ENCODE assay signal across 34 cellular contexts in genomic region chr17:54009502-54009901, GRCh38.
"Had no signal": no experiment of that assay in that cellular context is flagged by ENCODE, and none has a peak within 500 bp of the region (broad histone marks: within the 10 kb centered on the region; RNA-seq: fewer than 3 reads in every experiment).

No MANE protein-coding gene starts in this region.

- H3K4me1 Mint-ChIP-seq: activated naive CD4-positive, alpha-beta T cell treated with anti-CD3 and anti-CD28 coated beads, Interleukin-2, amount 10 ng/mL, durations not matched to agents 7 days and 5 days; activated naive CD4-positive, alpha-beta T cell treated with anti-CD3 and anti-CD28 coated beads, Interleukin-2, amount 50 U/mL, for 24 hours; activated naive CD8-positive, alpha-beta T cell treated with anti-CD3 and anti-CD28 coated beads for 36 hours; activated naive CD8-positive, alpha-beta T cell treated with anti-CD3 and anti-CD28 coated beads, Interleukin-2, amount 10 ng/mL, durations not matched to agents 7 days and 5 days; activated naive CD8-positive, alpha-beta T cell treated with anti-CD3 and anti-CD28 coated beads, Interleukin-2, amount 50 U/mL, for 24 hours; activated T-helper 17 cell treated with anti-CD3 and anti-CD28 coated beads, Interleukin-2, amount 50 U/mL, for 72 hours; brain; central memory CD8-positive, alpha-beta T cell had no signal

- DNase-seq: activated effector memory CD4-positive, alpha-beta T cell treated with anti-CD3 and anti-CD28 coated beads, Interleukin-2, amount 50 U/mL, for 16 hours; activated effector memory CD4-positive, alpha-beta T cell treated with Interleukin-2 at 50 U/mL for 16 hours; activated gamma-delta T cell; activated gamma-delta T cell treated with Interleukin-2 at 50 U/mL for 16 hours; activated naive CD4-positive, alpha-beta T cell; activated naive CD4-positive, alpha-beta T cell treated with anti-CD3 and anti-CD28 coated beads for 36 hours; activated naive CD4-positive, alpha-beta T cell treated with anti-CD3 and anti-CD28 coated beads, Interleukin-2, amount 10 ng/mL, durations not matched to agents 7 days and 5 days; activated naive CD4-positive, alpha-beta T cell treated with anti-CD3 and anti-CD28 coated beads, Interleukin-2, amount 50 U/mL, for 16 hours; activated naive CD4-positive, alpha-beta T cell treated with Interleukin-2 at 50 U/mL for 16 hours; activated naive CD8-positive, alpha-beta T cell treated with anti-CD3 and anti-CD28 coated beads for 36 hours; activated naive CD8-positive, alpha-beta T cell treated with anti-CD3 and anti-CD28 coated beads, Interleukin-2, amount 10 ng/mL, durations not matched to agents 7 days and 5 days; activated naive CD8-positive, alpha-beta T cell treated with anti-CD3 and anti-CD28 coated beads, Interleukin-2, amount 50 U/mL, for 24 hours; activated T-cell treated with anti-CD3 and anti-CD28 coated beads, Interleukin-2, amount 50 U/mL, for 1 hour; activated T-cell treated with anti-CD3 and anti-CD28 coated beads, Interleukin-2, amount 50 U/mL, for 24 hours; activated T-cell treated with anti-CD3 and anti-CD28 coated beads, Interleukin-2, amount 50 U/mL, for 4 hours; activated T-cell treated with anti-CD3 and anti-CD28 coated beads, Interleukin-2, amount 50 U/mL, for 48 hours; activated T-cell treated with anti-CD3 and anti-CD28 coated beads, Interleukin-2, amount 50 U/mL, for 72 hours; adrenal gland; amniotic stem cell; amygdala; aorta; body of pancreas; brain microvascular endothelial cell; caudate nucleus; central memory CD4-positive, alpha-beta T cell; cerebellar nuclear complex had no signal

- H3K36me3 Mint-ChIP-seq: activated naive CD4-positive, alpha-beta T cell treated with anti-CD3 and anti-CD28 coated beads, Interleukin-2, amount 10 ng/mL, durations not matched to agents 7 days and 5 days; activated naive CD4-positive, alpha-beta T cell treated with anti-CD3 and anti-CD28 coated beads, Interleukin-2, amount 50 U/mL, for 24 hours; activated naive CD4-positive, alpha-beta T cell treated with anti-CD3 and anti-CD28 coated beads, Interleukin-2, amount 50 U/mL, for 72 hours; activated naive CD8-positive, alpha-beta T cell; activated naive CD8-positive, alpha-beta T cell treated with anti-CD3 and anti-CD28 coated beads for 36 hours; activated naive CD8-positive, alpha-beta T cell treated with anti-CD3 and anti-CD28 coated beads, Interleukin-2, amount 10 ng/mL, durations not matched to agents 7 days and 5 days; brain had no signal

- H3K9me3 Mint-ChIP-seq: brain had no signal

- H3K27ac Mint-ChIP-seq: activated naive CD4-positive, alpha-beta T cell treated with anti-CD3 and anti-CD28 coated beads for 36 hours; activated naive CD4-positive, alpha-beta T cell treated with anti-CD3 and anti-CD28 coated beads, Interleukin-2, amount 10 ng/mL, durations not matched to agents 7 days and 5 days; activated naive CD4-positive, alpha-beta T cell treated with anti-CD3 and anti-CD28 coated beads, Interleukin-2, amount 50 U/mL, for 24 hours; activated naive CD4-positive, alpha-beta T cell treated with anti-CD3 and anti-CD28 coated beads, Interleukin-2, amount 50 U/mL, for 72 hours; activated naive CD8-positive, alpha-beta T cell; activated naive CD8-positive, alpha-beta T cell treated with anti-CD3 and anti-CD28 coated beads for 36 hours; activated naive CD8-positive, alpha-beta T cell treated with anti-CD3 and anti-CD28 coated beads, Interleukin-2, amount 10 ng/mL, durations not matched to agents 7 days and 5 days; activated naive CD8-positive, alpha-beta T cell treated with anti-CD3 and anti-CD28 coated beads, Interleukin-2, amount 50 U/mL, for 24 hours; activated T-cell treated with anti-CD3 and anti-CD28 coated beads, Interleukin-2, amount 50 U/mL, for 24 hours; activated T-cell treated with anti-CD3 and anti-CD28 coated beads, Interleukin-2, amount 50 U/mL, for 72 hours; activated T-helper 1 cell treated with anti-CD3 and anti-CD28 coated beads, Interleukin-12 subunit alpha, Interleukin-12 subunit beta, Interleukin-2, Interleukin-4 antibody, amounts not matched to agents 30 ng/mL and 10 ng/mL and 1 ng/mL, durations not matched to agents 14 hours and 24 hours and 36 hours; activated T-helper 17 cell treated with anti-CD3 and anti-CD28 coated beads, Interleukin-2, amount 50 U/mL, for 72 hours; activated T-helper 2 cell treated with anti-CD3 and anti-CD28 coated beads, Interferon-gamma antibody, Interleukin-2, Interleukin-4, amounts not matched to agents 10 μg/mL and 5 μg/mL and 100 μg/mL, durations not matched to agents 14 hours and 24 hours and 36 hours; brain had no signal

- H3K4me3 Mint-ChIP-seq: activated naive CD4-positive, alpha-beta T cell treated with anti-CD3 and anti-CD28 coated beads for 36 hours; activated naive CD4-positive, alpha-beta T cell treated with anti-CD3 and anti-CD28 coated beads, Interleukin-2, amount 10 ng/mL, durations not matched to agents 7 days and 5 days; activated naive CD4-positive, alpha-beta T cell treated with anti-CD3 and anti-CD28 coated beads, Interleukin-2, amount 50 U/mL, for 24 hours; activated naive CD8-positive, alpha-beta T cell; activated naive CD8-positive, alpha-beta T cell treated with anti-CD3 and anti-CD28 coated beads for 36 hours; activated naive CD8-positive, alpha-beta T cell treated with anti-CD3 and anti-CD28 coated beads, Interleukin-2, amount 10 ng/mL, durations not matched to agents 7 days and 5 days; activated naive CD8-positive, alpha-beta T cell treated with anti-CD3 and anti-CD28 coated beads, Interleukin-2, amount 50 U/mL, for 24 hours; activated T-cell treated with anti-CD3 and anti-CD28 coated beads, Interleukin-2, amount 50 U/mL, for 24 hours; activated T-cell treated with anti-CD3 and anti-CD28 coated beads, Interleukin-2, amount 50 U/mL, for 4 hours; activated T-cell treated with anti-CD3 and anti-CD28 coated beads, Interleukin-2, amount 50 U/mL, for 72 hours; activated T-helper 1 cell treated with anti-CD3 and anti-CD28 coated beads, Interleukin-12 subunit alpha, Interleukin-12 subunit beta, Interleukin-2, Interleukin-4 antibody, amounts not matched to agents 30 ng/mL and 10 ng/mL and 1 ng/mL, durations not matched to agents 14 hours and 24 hours and 36 hours; activated T-helper 17 cell treated with anti-CD3 and anti-CD28 coated beads, Interleukin-2, amount 50 U/mL, for 72 hours; brain; central memory CD8-positive, alpha-beta T cell had no signal

- H3K27me3 Mint-ChIP-seq: activated naive CD4-positive, alpha-beta T cell treated with anti-CD3 and anti-CD28 coated beads, Interleukin-2, amount 10 ng/mL, durations not matched to agents 7 days and 5 days; activated naive CD4-positive, alpha-beta T cell treated with anti-CD3 and anti-CD28 coated beads, Interleukin-2, amount 50 U/mL, for 24 hours; activated naive CD8-positive, alpha-beta T cell; activated naive CD8-positive, alpha-beta T cell treated with anti-CD3 and anti-CD28 coated beads for 36 hours; activated naive CD8-positive, alpha-beta T cell treated with anti-CD3 and anti-CD28 coated beads, Interleukin-2, amount 10 ng/mL, durations not matched to agents 7 days and 5 days; activated naive CD8-positive, alpha-beta T cell treated with anti-CD3 and anti-CD28 coated beads, Interleukin-2, amount 50 U/mL, for 24 hours; activated T-cell treated with anti-CD3 and anti-CD28 coated beads, Interleukin-2, amount 50 U/mL, for 24 hours; activated T-helper 17 cell treated with anti-CD3 and anti-CD28 coated beads, Interleukin-2, amount 50 U/mL, for 72 hours; brain; central memory CD8-positive, alpha-beta T cell had no signal

- ATAC-seq: activated naive CD4-positive, alpha-beta T cell treated with anti-CD3 and anti-CD28 coated beads, Interleukin-2, amount 50 U/mL, for 72 hours; activated naive CD8-positive, alpha-beta T cell treated with anti-CD3 and anti-CD28 coated beads, Interleukin-2, amount 50 U/mL, for 24 hours; activated T-cell treated with anti-CD3 and anti-CD28 coated beads, Interleukin-2, amount 50 U/mL, for 4 hours; activated T-cell treated with anti-CD3 and anti-CD28 coated beads, Interleukin-2, amount 50 U/mL, for 72 hours; activated T-helper 17 cell treated with anti-CD3 and anti-CD28 coated beads, Interleukin-2, amount 50 U/mL, for 72 hours; body of pancreas had no signal
